ENCODE assay signal across 8 cellular contexts in genomic region chr1:1348420-1349255, GRCh38. TPM values are rescaled to one million over a fixed set of nuclear protein-coding genes. Genes with fewer than 3 reads are reported as not detected.
A peak's percentile ranks its signal among the peaks of the same experiment; 100 is the strongest.
DNase-seq lines count a peak whose midpoint lies in the region; ATAC-seq and TF ChIP-seq lines count a peak whose summit lies in the region.

No MANE protein-coding gene starts in this region.

- intact Hi-C loops in PC-3 (cut with micrococcal nuclease): loop anchor here (2.0 kb wide), 1 partner anchor 40 kb away; the partner anchor contains the start of gene PUSL1

- H2AFZ ChIP-seq in PC-3 (ENCODE audit: low read length) (no peak overlapping the region), neural cell (ENCODE audit: low read depth, low read length) (no peak overlapping the region)

- H3F3A ChIP-seq in PC-3 (ENCODE audit: low read length, unreplicated experiment): peaks cover 3% of the 10 kb centered on the region
- no peaks in the 10 kb centered on the region for H3F3A ChIP-seq in neural cell (ENCODE audit: insufficient read depth, low read length, poor library complexity, severe bottlenecking)

- H3K9ac ChIP-seq in PC-3 (ENCODE audit: low read length): peak overlapping the region; percentile 93
- H3K9ac ChIP-seq in endocrine pancreas (ENCODE audit: control insufficient read depth, insufficient read depth, low read length): peak overlapping the region; percentile 55
- H3K9ac ChIP-seq in neural cell (ENCODE audit: low read length): peak overlapping the region; percentile 74

- no peaks in the 10 kb centered on the region for H4K20me1 ChIP-seq in PC-3 (ENCODE audit: low read length)
- peaks cover 13% of the 10 kb centered on the region for H4K20me1 ChIP-seq in neural cell (ENCODE audit: insufficient read depth)

- H3K4me3 ChIP-seq in GM12865 (ENCODE audit: low read depth, low read length): peak overlapping the region; percentile 77
- H3K4me3 ChIP-seq in HFF-Myc (replicated peaks; ENCODE audit: low read depth, low read length): peak overlapping the region; percentile 83
- H3K4me3 ChIP-seq in PC-3 (ENCODE audit: low read length): peak overlapping the region; percentile 91
- H3K4me3 ChIP-seq in endocrine pancreas (ENCODE audit: control insufficient read depth, insufficient read depth, low read length): no peak overlapping the region
- H3K4me3 ChIP-seq in neural cell (ENCODE audit: low read length): peak overlapping the region; percentile 82

- H3K9me2 ChIP-seq in PC-3 (replicated peaks; ENCODE audit: low read length) (no peaks in the 10 kb centered on the region), neural cell (ENCODE audit: insufficient read depth, low read length) (no peaks in the 10 kb centered on the region)

- no peak for ATAC-seq in PC-3

- H3K36me3 ChIP-seq in PC-3 (ENCODE audit: low read depth, low read length) (no peaks in the 10 kb centered on the region), endocrine pancreas (ENCODE audit: control insufficient read depth, insufficient read depth, low read length) (no peaks in the 10 kb centered on the region), neural cell (ENCODE audit: insufficient read depth, low read length) (no peaks in the 10 kb centered on the region)

- CTCF ChIA-PET in PC-3 (lab: Charles Lee): interaction anchor here (0.5 to 1.2 kb wide), 3 partner anchors 53 to 1062 kb away, joined by 3 to 4 read pairs (median 3); no protein-coding TSS in a partner anchor

- DNase-seq in GM12865 (ENCODE audit: low read depth) (peak; percentile 49), HFF-Myc (ENCODE audit: extremely low read depth, low read depth) (no peak), PC-3 (no peak), 8988T (no peak), NOMO-1 treated with dmso at 0.1 percent for 144 hours (lab: John Stamatoyannopoulos, UW; ENCODE audit: unreplicated experiment) (no peak), T1000 (lab: John Stamatoyannopoulos, UW) (no peak)

- H3K4me1 ChIP-seq in PC-3 (ENCODE audit: insufficient read depth, low read length) (peaks cover 54% of the 10 kb centered on the region), endocrine pancreas (ENCODE audit: control insufficient read depth, insufficient read depth, low read length) (no peaks in the 10 kb centered on the region)

- H3K79me2 ChIP-seq in PC-3 (ENCODE audit: low read length) (peaks cover 67% of the 10 kb centered on the region), neural cell (replicated peaks; ENCODE audit: insufficient read depth, low read length) (peaks cover 12% of the 10 kb centered on the region)

- H3K27me3 ChIP-seq in PC-3 (ENCODE audit: low read length) (no peaks in the 10 kb centered on the region), endocrine pancreas (ENCODE audit: control insufficient read depth, insufficient read depth, low read length) (peaks cover 4% of the 10 kb centered on the region), neural cell (ENCODE audit: insufficient read depth, low read depth, low read length) (peaks cover 9% of the 10 kb centered on the region)

- no peak for TF ChIP-seq EP300 in neural cell (conservative IDR thresholded peaks at IDR 0.05; ENCODE audit: poor library complexity, severe bottlenecking)

- POLR2A ChIA-PET in PC-3 (lab: Charles Lee; ENCODE audit: unreplicated experiment): interaction anchor here (1.4 kb wide), 1 partner anchor 26 kb away, joined by 4 read pairs; the partner anchor contains the start of gene AURKAIP1

- H3K9me3 ChIP-seq in PC-3 (ENCODE audit: low read length) (no peaks in the 10 kb centered on the region), endocrine pancreas (ENCODE audit: control insufficient read depth, low read length) (no peaks in the 10 kb centered on the region), neural cell (ENCODE audit: low read length) (no peaks in the 10 kb centered on the region)

- H3K27ac ChIP-seq in PC-3 (ENCODE audit: low read length) (peak overlapping the region; percentile 97), neural cell (ENCODE audit: low read length) (no peak overlapping the region)

- peak overlapping the region; percentile 98 for H3K4me2 ChIP-seq in PC-3 (ENCODE audit: low read length)
- H3K4me2 ChIP-seq in neural cell (ENCODE audit: low read length): peak overlapping the region; percentile 89

- TF ChIP-seq CTCF in GM12865 (IDR thresholded peaks at IDR 0.05; ENCODE audit: insufficient read depth, low read depth, low read length, missing control alignments) (no peak), HFF-Myc (IDR thresholded peaks at IDR 0.05; ENCODE audit: low read depth, low read length, missing control alignments) (no peak), PC-3 (conservative IDR thresholded peaks at IDR 0.05; ENCODE audit: low read depth, low read length) (no peak), neural cell (IDR thresholded peaks at IDR 0.05; ENCODE audit: poor library complexity, severe bottlenecking) (peak; percentile 13)

- BruUV-seq in PC-3 (replicated peaks; lab: Mats Ljungman, UMichigan): no TSS peak

- TF ChIP-seq RAD21 in neural cell (conservative IDR thresholded peaks at IDR 0.05): no peak

TF ChIP-seq in neural cell, 6 proteins besides CTCF, POLR2A, EP300 and RAD21:
- no peak for TF ChIP-seq REST (IDR thresholded peaks at IDR 0.05; ENCODE audit: borderline replicate concordance)
- TF ChIP-seq MXI1 (conservative IDR thresholded peaks at IDR 0.05; ENCODE audit: poor library complexity, severe bottlenecking): peak; percentile 77
TF ChIP-seq in neural cell: peak in this region for 1.

RNA-seq across cellular contexts. Expression of gene DVL1, which starts 0.6 kb away (rescaled TPM):
- total RNA-seq in PC-3 (2014; rRNA removed): 626 and 813 TPM in 2 replicates
- polyA plus RNA-seq in neural cell: 100 and 102 TPM in 2 replicates
- polyA minus RNA-seq in neural cell: 76.4 and 91.8 TPM in 2 replicates

RNA-seq across cellular contexts. Expression of gene MXRA8, which starts 9.7 kb away (rescaled TPM):
- total RNA-seq in PC-3 (2014; rRNA removed): 25.3 and 29.0 TPM in 2 replicates
- 0.92 and 1.7 TPM in 2 replicates for polyA plus RNA-seq in neural cell
- polyA minus RNA-seq in neural cell: not detected in 2 replicates

RNA-seq across cellular contexts. Expression of gene TAS1R3, which starts 17.6 kb away (rescaled TPM):
- total RNA-seq in PC-3 (2014; rRNA removed): 1.9 and 4.3 TPM in 2 replicates
- 1.0 and 1.2 TPM in 2 replicates for polyA plus RNA-seq in neural cell
- 0.73 and 1.6 TPM in 2 replicates for polyA minus RNA-seq in neural cell

RNA-seq across cellular contexts. Expression of gene CPTP, which starts 24.0 kb away (rescaled TPM):
- total RNA-seq in PC-3 (2014; rRNA removed): 141 and 168 TPM in 2 replicates
- polyA plus RNA-seq in neural cell: 9.9 and 13.3 TPM in 2 replicates
- polyA minus RNA-seq in neural cell: 21.6 and 22.4 TPM in 2 replicates

RNA-seq across cellular contexts. Expression of gene INTS11, which starts 24.2 kb away (rescaled TPM):
- total RNA-seq in PC-3 (2014; rRNA removed): 254 and 324 TPM in 2 replicates
- 131 and 132 TPM in 2 replicates for polyA plus RNA-seq in neural cell
- polyA minus RNA-seq in neural cell: 48.9 and 50.2 TPM in 2 replicates
